12 cellular contexts compared by ENCODE assay signal in genomic region chr9:122190597-122191381, GRCh38. TPM values are rescaled to one million over a fixed set of nuclear protein-coding genes. Genes with fewer than 3 reads are reported as not detected.
DNase-seq lines count a peak whose midpoint lies in the region; ATAC-seq and TF ChIP-seq lines count a peak whose summit lies in the region.
"Had no signal": no experiment of that assay in that cellular context is flagged by ENCODE, and none has a peak within 500 bp of the region (broad histone marks: within the 10 kb centered on the region; RNA-seq: fewer than 3 reads in every experiment).

No MANE protein-coding gene starts in this region.

- no peaks in the 10 kb centered on the region for H3K4me1 Mint-ChIP-seq in activated CD4-positive, alpha-beta T cell treated with anti-CD3 and anti-CD28 coated beads for 36 hours
- peaks cover 2% of the 10 kb centered on the region for H3K4me1 Mint-ChIP-seq in activated CD4-positive, alpha-beta T cell treated with anti-CD3 and anti-CD28 coated beads, Interleukin-2, amount 10 ng/mL, durations not matched to agents 24 days and 14 days
- H3K4me1 Mint-ChIP-seq: natural killer cell, T-cell had no signal

- H4K20me1 ChIP-seq in osteoblast (ENCODE audit: insufficient read depth, low read length), result no peaks in the 10 kb centered on the region

- no peaks in the 10 kb centered on the region for H3K9me3 ChIP-seq in colonic mucosa
- H3K9me3 ChIP-seq in osteoblast (ENCODE audit: low read depth, low read length), result no peaks in the 10 kb centered on the region

- no peaks in the 10 kb centered on the region for H3K79me2 ChIP-seq in osteoblast (ENCODE audit: insufficient read depth, low read length)

- H2AFZ ChIP-seq in osteoblast (ENCODE audit: low read length), result peak overlapping the region; percentile 37

- H3K9ac ChIP-seq in colonic mucosa (ENCODE audit: low read depth in 2 of 2, low read length in 2 of 2), result no peak overlapping the region

- intact Hi-C loops in activated CD4-positive, alpha-beta T cell treated with anti-CD3 and anti-CD28 coated beads for 36 hours (cut with DNase I, micrococcal nuclease), result no loop called here
- intact Hi-C loops in activated CD4-positive, alpha-beta T cell treated with anti-CD3 and anti-CD28 coated beads, Interleukin-2, amount 10 ng/mL, durations not matched to agents 24 days and 14 days (cut with micrococcal nuclease), result no loop called here
- intact Hi-C loops in colonic mucosa (cut with DNase I), result no loop called here

- H3K36me3 Mint-ChIP-seq in activated CD4-positive, alpha-beta T cell treated with anti-CD3 and anti-CD28 coated beads for 36 hours (ENCODE audit: low read depth), result no peaks in the 10 kb centered on the region
- H3K36me3 Mint-ChIP-seq in activated CD4-positive, alpha-beta T cell treated with anti-CD3 and anti-CD28 coated beads, Interleukin-2, amount 10 ng/mL, durations not matched to agents 24 days and 14 days (ENCODE audit: low read depth), result no peaks in the 10 kb centered on the region
- H3K36me3 Mint-ChIP-seq: natural killer cell, T-cell had no signal

- ATAC-seq in activated CD4-positive, alpha-beta T cell treated with anti-CD3 and anti-CD28 coated beads for 36 hours, result peak; percentile 78
- no peak for ATAC-seq in HG03457 (IDR thresholded peaks at IDR 0.05; ENCODE audit: unreplicated experiment)
- ATAC-seq: T-cell had no signal

- H3K27me3 ChIP-seq in colonic mucosa (no peaks in the 10 kb centered on the region), osteoblast (ENCODE audit: insufficient read depth, low read length) (peaks cover 3% of the 10 kb centered on the region)

- H3K4me2 ChIP-seq in osteoblast (ENCODE audit: insufficient read depth, low read length), result no peak overlapping the region

- no peak overlapping the region for H3K4me3 Mint-ChIP-seq in activated CD4-positive, alpha-beta T cell treated with anti-CD3 and anti-CD28 coated beads for 36 hours
- H3K4me3 Mint-ChIP-seq in activated CD4-positive, alpha-beta T cell treated with anti-CD3 and anti-CD28 coated beads, Interleukin-2, amount 10 ng/mL, durations not matched to agents 24 days and 14 days, result no peak overlapping the region
- H3K4me3 Mint-ChIP-seq: natural killer cell, T-cell had no signal

- DNase-seq in activated CD4-positive, alpha-beta T cell treated with anti-CD3 and anti-CD28 coated beads for 36 hours, result peak; percentile 41
- no peak for DNase-seq in activated CD4-positive, alpha-beta T cell treated with anti-CD3 and anti-CD28 coated beads, Interleukin-2, amount 10 ng/mL, durations not matched to agents 24 days and 14 days
- peak; percentile 57 for DNase-seq in M059J (ENCODE audit: low read depth)
- peak; percentile 60 for DNase-seq in colonic mucosa
- peak; percentile 87 for DNase-seq in osteoblast (ENCODE audit: insufficient read length, low spot score, missing footprints)
- DNase-seq in cerebellar nuclear complex (lab: John Stamatoyannopoulos, UW), result no peak
- DNase-seq in NCI-H2227 treated with DMSO at 0.1 percent for 48 hours (lab: John Stamatoyannopoulos, UW), result no peak
- DNase-seq: activated CD8-positive, alpha-beta memory T cell treated with anti-CD3 and anti-CD28 coated beads, Interleukin-2, amount 50 U/mL, for 48 hours; natural killer cell; T-cell had no signal

- CTCF ChIA-PET in activated CD4-positive, alpha-beta T cell treated with anti-CD3 and anti-CD28 coated beads for 36 hours (lab: Charles Lee), result interaction anchor here (0.9 to 1.1 kb wide), 2 partner anchors 74 to 120 kb away, joined by 3 to 4 read pairs; partner anchors contain the start of genes MRRF and RBM18

- TF ChIP-seq CTCF in colonic mucosa (IDR thresholded peaks at IDR 0.05) (no peak), osteoblast (IDR thresholded peaks at IDR 0.05; ENCODE audit: extremely low read depth, low read depth, low read length) (no peak)

- POLR2A ChIA-PET in activated CD4-positive, alpha-beta T cell treated with anti-CD3 and anti-CD28 coated beads for 36 hours (lab: Charles Lee), result no interaction called here

- H3K27ac Mint-ChIP-seq in activated CD4-positive, alpha-beta T cell treated with anti-CD3 and anti-CD28 coated beads for 36 hours, result no peak overlapping the region
- H3K27ac Mint-ChIP-seq in activated CD4-positive, alpha-beta T cell treated with anti-CD3 and anti-CD28 coated beads, Interleukin-2, amount 10 ng/mL, durations not matched to agents 24 days and 14 days, result no peak overlapping the region
- H3K27ac Mint-ChIP-seq: natural killer cell, T-cell had no signal

- H3K36me3 ChIP-seq in colonic mucosa, result no peaks in the 10 kb centered on the region
- H3K36me3 ChIP-seq in osteoblast (ENCODE audit: insufficient read depth, low read length), result no peaks in the 10 kb centered on the region

- no peaks in the 10 kb centered on the region for H3K9me3 Mint-ChIP-seq in activated CD4-positive, alpha-beta T cell treated with anti-CD3 and anti-CD28 coated beads for 36 hours (ENCODE audit: low read depth)
- no peaks in the 10 kb centered on the region for H3K9me3 Mint-ChIP-seq in activated CD4-positive, alpha-beta T cell treated with anti-CD3 and anti-CD28 coated beads, Interleukin-2, amount 10 ng/mL, durations not matched to agents 24 days and 14 days
- H3K9me3 Mint-ChIP-seq: natural killer cell, T-cell had no signal

- H3K4me3 ChIP-seq in colonic mucosa, result no peak overlapping the region
- no peak overlapping the region for H3K4me3 ChIP-seq in osteoblast (ENCODE audit: insufficient read depth, low read length)

- peaks cover 3% of the 10 kb centered on the region for H3K27me3 Mint-ChIP-seq in activated CD4-positive, alpha-beta T cell treated with anti-CD3 and anti-CD28 coated beads for 36 hours
- no peaks in the 10 kb centered on the region for H3K27me3 Mint-ChIP-seq in activated CD4-positive, alpha-beta T cell treated with anti-CD3 and anti-CD28 coated beads, Interleukin-2, amount 10 ng/mL, durations not matched to agents 24 days and 14 days
- H3K27me3 Mint-ChIP-seq: T-cell had no signal

- H3K4me1 ChIP-seq in colonic mucosa (no peaks in the 10 kb centered on the region), osteoblast (ENCODE audit: insufficient read depth, low read length) (no peaks in the 10 kb centered on the region)

- H3K27ac ChIP-seq in colonic mucosa (no peak overlapping the region), osteoblast (ENCODE audit: low read depth, low read length) (no peak overlapping the region)

RNA-seq across cellular contexts. Expression of gene MORN5, which starts 31.1 kb away (rescaled TPM):
- not detected for total RNA-seq in activated CD4-positive, alpha-beta T cell treated with anti-CD3 and anti-CD28 coated beads for 36 hours
- total RNA-seq in activated CD4-positive, alpha-beta T cell treated with anti-CD3 and anti-CD28 coated beads, Interleukin-2, amount 10 ng/mL, durations not matched to agents 24 days and 14 days, result not detected in 2 replicates
- not detected in 2 replicates for total RNA-seq in M059J (2014; rRNA removed; shearing (Covaris generic))
- 1 to 10 TPM in 1 of 2 donors, not detected in 1; 7.0 TPM for total RNA-seq in colonic mucosa
- total RNA-seq in osteoblast, result 0.36 TPM in 1 of 2 replicates, not detected in the other
- total RNA-seq: endothelial cell of umbilical vein, natural killer cell, T-cell had no signal

RNA-seq across cellular contexts. Expression of gene NDUFA8, which starts 31.2 kb away (rescaled TPM):
- 10 to 100 TPM; 50.4 to 57.2 TPM for total RNA-seq in activated CD4-positive, alpha-beta T cell treated with anti-CD3 and anti-CD28 coated beads for 36 hours
- 50.4 and 51.9 TPM in 2 replicates for total RNA-seq in activated CD4-positive, alpha-beta T cell treated with anti-CD3 and anti-CD28 coated beads, Interleukin-2, amount 10 ng/mL, durations not matched to agents 24 days and 14 days
- 69.3 and 93.4 TPM in 2 replicates for total RNA-seq in M059J (2014; rRNA removed; shearing (Covaris generic))
- total RNA-seq in colonic mucosa (100 to 1,000 TPM in 1 of 2 donors, 10 to 100 TPM in 1; 77.4 to 103 TPM), osteoblast (17.0 and 18.3 TPM in 2 replicates)

RNA-seq across cellular contexts. Expression of gene LHX6, which starts 38.0 kb away (rescaled TPM):
- under 1 TPM in 1 of 2 experiments, not detected in 1; 0.11 TPM for total RNA-seq in activated CD4-positive, alpha-beta T cell treated with anti-CD3 and anti-CD28 coated beads for 36 hours
- not detected in 2 replicates for total RNA-seq in activated CD4-positive, alpha-beta T cell treated with anti-CD3 and anti-CD28 coated beads, Interleukin-2, amount 10 ng/mL, durations not matched to agents 24 days and 14 days
- 0.05 and 0.37 TPM in 2 replicates for total RNA-seq in M059J (2014; rRNA removed; shearing (Covaris generic))
- total RNA-seq in colonic mucosa, result 1 to 10 TPM; 1.1 to 1.2 TPM
- total RNA-seq in osteoblast, result not detected in 2 replicates
- total RNA-seq: natural killer cell, T-cell had no signal

Comparison
In these comparisons a context has a peak if more than half of its experiments do, and no peak if none do; other contexts are left out.
1. DNase-seq: peak in activated CD4-positive, alpha-beta T cell treated with anti-CD3 and anti-CD28 coated beads for 36 hours (single experiment), M059J (single experiment), colonic mucosa (single experiment) and osteoblast (single experiment); none in activated CD4-positive, alpha-beta T cell treated with anti-CD3 and anti-CD28 coated beads, Interleukin-2, amount 10 ng/mL, durations not matched to agents 24 days and 14 days (single experiment), cerebellar nuclear complex (0 of 2) and NCI-H2227 treated with DMSO at 0.1 percent for 48 hours (single experiment).